ENCODE assay signal across 8 cellular contexts in genomic region chr7:74023037-74023436, GRCh38. TPM values are rescaled to one million over a fixed set of nuclear protein-coding genes. Genes with fewer than 3 reads are reported as not detected.
A peak's percentile ranks its signal among the peaks of the same experiment; 100 is the strongest.
DNase-seq lines count a peak whose midpoint lies in the region; TF ChIP-seq lines count a peak whose summit lies in the region.
"Had no signal": no experiment of that assay in that cellular context is flagged by ENCODE, and none has a peak within 500 bp of the region (broad histone marks: within the 10 kb centered on the region; RNA-seq: fewer than 3 reads in every experiment).

No MANE protein-coding gene starts in this region.

- no peaks in the 10 kb centered on the region for H4K20me1 ChIP-seq in hepatocyte (ENCODE audit: insufficient read depth, poor library complexity, severe bottlenecking)

- TF ChIP-seq POLR2A in tibial nerve (IDR thresholded peaks at IDR 0.05): no peak

- no peaks in the 10 kb centered on the region for H3K9me3 ChIP-seq in hepatocyte (ENCODE audit: low read depth)
- no peaks in the 10 kb centered on the region for H3K9me3 ChIP-seq in tibial nerve

- TF ChIP-seq CTCF in hepatocyte (IDR thresholded peaks at IDR 0.05; ENCODE audit: poor library complexity) (no peak), tibial nerve (IDR thresholded peaks at IDR 0.05) (peak in 1 of 5 experiments; percentile 30), GM13976 (IDR thresholded peaks at IDR 0.05; ENCODE audit: borderline replicate concordance, control extremely low read depth, extremely low read depth, insufficient read depth, missing control alignments) (no peak)

- in situ Hi-C loops in GM13976 (cut with MboI; ENCODE audit: low sequenced_read_pairs, unreplicated experiment): no loop called here

- H3K4me3 ChIP-seq in hepatocyte: no peak overlapping the region
- H3K4me3 ChIP-seq in tibial nerve: no peak overlapping the region

- peaks cover 28% of the 10 kb centered on the region for H3K4me1 ChIP-seq in hepatocyte (ENCODE audit: insufficient read depth)
- H3K4me1 ChIP-seq in tibial nerve: peaks cover 0 to 56% (median 25%) of the 10 kb centered on the region in 4 donors

- 18% methylated on average over 13 of the region's 13 CpGs for WGBS in hepatocyte (ENCODE audit: low lambda C conversion rate, missing lambda C conversion rate)
- 4 to 22% methylated on average over 10 to 13 of the region's 13 CpGs for WGBS in tibial nerve, 2 donors

- no peaks in the 10 kb centered on the region for H3K9me2 ChIP-seq in hepatocyte (replicated peaks; ENCODE audit: insufficient read depth)

- peak in 1 of 2 donors; percentile 80 for TF ChIP-seq EP300 in tibial nerve (IDR thresholded peaks at IDR 0.05)

- H3K79me2 ChIP-seq in hepatocyte: no peaks in the 10 kb centered on the region

- DNase-seq in HPDE6-E6E7 (ENCODE audit: extremely low spot score): peak; percentile 72
- peak; percentile 87 for DNase-seq in amniotic stem cell (lab: John Stamatoyannopoulos, UW)
- peak; percentile 66 for DNase-seq in hepatocyte (ENCODE audit: low spot score)
- DNase-seq in tibial nerve (ENCODE audit: low spot score in 2 of 2): peak; percentile 70 to 76
- no peak for DNase-seq in activated naive CD4-positive, alpha-beta T cell treated with anti-CD3 and anti-CD28 coated beads, Interleukin-2, amount 50 U/mL, for 16 hours
- DNase-seq in GM13976 (ENCODE audit: low spot score): no peak
- no peak for DNase-seq in NCI-H526 treated with DMSO at 0.1 percent for 48 hours (lab: John Stamatoyannopoulos, UW)

- peak overlapping the region; percentile 37 for H3K4me2 ChIP-seq in hepatocyte
- H3K4me2 ChIP-seq: KMS-11 had no signal

- H3K36me3 ChIP-seq in hepatocyte (replicated peaks; ENCODE audit: insufficient read depth, low read depth) (no peaks in the 10 kb centered on the region), tibial nerve (no peaks in the 10 kb centered on the region)

- H3K27me3 ChIP-seq in hepatocyte (peaks cover 5% of the 10 kb centered on the region), tibial nerve (no peaks in the 10 kb centered on the region)

- H2AFZ ChIP-seq in hepatocyte: no peak overlapping the region

- no peak overlapping the region for H3K27ac ChIP-seq in hepatocyte
- H3K27ac ChIP-seq in tibial nerve: peak overlapping the region in 2 of 4 donors; percentile 25 to 67
- H3K27ac ChIP-seq: KMS-11 had no signal

RNA-seq across cellular contexts. Expression of gene ELN, which starts 4.9 kb away (rescaled TPM):
- total RNA-seq in hepatocyte (45.2 and 58.1 TPM in 2 replicates), tibial nerve (100 to 1,000 TPM in 2 of 4 donors, 10 to 100 TPM in 2; 46.5 to 152 (median 108) TPM)
- polyA plus RNA-seq in hepatocyte: 37.7 and 42.5 TPM in 2 replicates

Comparison
In these comparisons a context has a peak if more than half of its experiments do, and no peak if none do; other contexts are left out.
1. DNase-seq: peak in HPDE6-E6E7 (single experiment), amniotic stem cell (single experiment), hepatocyte (single experiment) and tibial nerve (2 of 2); none in activated naive CD4-positive, alpha-beta T cell treated with anti-CD3 and anti-CD28 coated beads, Interleukin-2, amount 50 U/mL, for 16 hours (single experiment), GM13976 (single experiment) and NCI-H526 treated with DMSO at 0.1 percent for 48 hours (single experiment).